ENCODE assay signal across 8 cellular contexts in genomic region chr22:50627914-50628542, GRCh38. TPM values are rescaled to one million over a fixed set of nuclear protein-coding genes. Genes with fewer than 3 reads are reported as not detected.
DNase-seq lines count a peak whose midpoint lies in the region; ATAC-seq and TF ChIP-seq lines count a peak whose summit lies in the region.

Gene ARSA, minus strand, starts transcription at chr22:50628152. Its CDS starts 373 bp downstream, at chr22:50627779.

- peaks cover 2% of the 10 kb centered on the region for H3K36me3 Mint-ChIP-seq in activated CD4-positive, alpha-beta T cell treated with anti-CD3 and anti-CD28 coated beads for 36 hours (ENCODE audit: low read depth)

- TF ChIP-seq CTCF in coronary artery (IDR thresholded peaks at IDR 0.05), result no peak

- peak; percentile 62 for ATAC-seq in HG02943 (IDR thresholded peaks at IDR 0.05; ENCODE audit: low read depth, unreplicated experiment)
- peak; percentile 94 for ATAC-seq in activated CD4-positive, alpha-beta T cell treated with anti-CD3 and anti-CD28 coated beads for 36 hours

- H3K9me3 Mint-ChIP-seq in activated CD4-positive, alpha-beta T cell treated with anti-CD3 and anti-CD28 coated beads for 36 hours (ENCODE audit: low read depth), result no peaks in the 10 kb centered on the region

- CTCF ChIA-PET in activated CD4-positive, alpha-beta T cell treated with anti-CD3 and anti-CD28 coated beads for 36 hours (lab: Charles Lee), result interaction anchor here (1.0 to 1.3 kb wide), 3 partner anchors 10 to 99 kb away, joined by 3 read pairs; no protein-coding TSS in a partner anchor

- peak within 1 kb of the TSS; percentile 76 for H3K4me3 Mint-ChIP-seq in activated CD4-positive, alpha-beta T cell treated with anti-CD3 and anti-CD28 coated beads for 36 hours

- peak within 1 kb of the TSS in 1 of 2 donors; percentile 66 for H3K27ac ChIP-seq in coronary artery

- intact Hi-C loops in activated CD4-positive, alpha-beta T cell treated with anti-CD3 and anti-CD28 coated beads for 36 hours (cut with DNase I, micrococcal nuclease), result loop anchor here (1.0 to 5.0 kb wide), 8 partner anchors 16 to 357 kb away; partner anchors contain the start of genes MAPK11 (in 1 of the 2), NCAPH2 (in 1 of the 2), PPP6R2 (in 1 of the 2) and SHANK3 (in 1 of the 2)

- DNase-seq in NCI-H345 (lab: John Stamatoyannopoulos, UW) (peak; percentile 71), NCI-H345 treated with DMSO at 0.1 percent for 48 hours (lab: John Stamatoyannopoulos, UW; ENCODE audit: unreplicated experiment) (no peak), NCI-H226 (peak; percentile 51), coronary artery (ENCODE audit: low spot score) (peak; percentile 88), left kidney (ENCODE audit: low read depth, low spot score) (peak; percentile 90)
- peak; percentile 87 for DNase-seq in activated CD4-positive, alpha-beta T cell treated with anti-CD3 and anti-CD28 coated beads for 36 hours
- DNase-seq in stimulated activated CD4-positive, alpha-beta T cell treated with anti-CD3 and anti-CD28 coated beads, Interleukin-1b, Interleukin-23, amount 100 ng/mL, for 48 hours, result peak; percentile 79

- H3K27me3 Mint-ChIP-seq in activated CD4-positive, alpha-beta T cell treated with anti-CD3 and anti-CD28 coated beads for 36 hours, result no peaks in the 10 kb centered on the region

- peaks cover 15% of the 10 kb centered on the region for H3K4me1 Mint-ChIP-seq in activated CD4-positive, alpha-beta T cell treated with anti-CD3 and anti-CD28 coated beads for 36 hours

- POLR2A ChIA-PET in activated CD4-positive, alpha-beta T cell treated with anti-CD3 and anti-CD28 coated beads for 36 hours (lab: Charles Lee), result no interaction called here

- H3K4me3 ChIP-seq in coronary artery, result peak within 1 kb of the TSS; percentile 79

- H3K27ac Mint-ChIP-seq in activated CD4-positive, alpha-beta T cell treated with anti-CD3 and anti-CD28 coated beads for 36 hours, result peak within 1 kb of the TSS; percentile 75

RNA-seq across cellular contexts. Expression of gene ARSA, which starts in this region (rescaled TPM):
- 10 to 100 TPM; 14.9 to 15.4 TPM for total RNA-seq in activated CD4-positive, alpha-beta T cell treated with anti-CD3 and anti-CD28 coated beads for 36 hours
